In genomic region chr15:86611392-86612040, GRCh38 we compare ENCODE assay signal across 11 cellular contexts.
A peak's percentile ranks its signal among the peaks of the same experiment; 100 is the strongest.
DNase-seq lines count a peak whose midpoint lies in the region; ATAC-seq, FAIRE-seq and TF ChIP-seq lines count a peak whose summit lies in the region.
"Had no signal": no experiment of that assay in that cellular context is flagged by ENCODE, and none has a peak within 500 bp of the region (broad histone marks: within the 10 kb centered on the region; RNA-seq: fewer than 3 reads in every experiment).

No MANE protein-coding gene starts in this region.

- H3K9me3 ChIP-seq in skeletal muscle tissue (ENCODE audit: control insufficient read depth in 3 of 3, low read length in 3 of 3), result no peaks in the 10 kb centered on the region
- H3K9me3 ChIP-seq: neutrophil had no signal

- peak; percentile 80 for DNase-seq in activated CD4-positive, alpha-beta T cell treated with anti-CD3 and anti-CD28 coated beads, Interleukin-2, amount 10 ng/mL, durations not matched to agents 24 days and 14 days
- no peak for DNase-seq in activated CD4-positive, alpha-beta T cell treated with anti-CD3 and anti-CD28 coated beads for 1 hour
- DNase-seq in RKO (ENCODE audit: low spot score) (peak; percentile 46), epithelial cell of esophagus (ENCODE audit: low read depth) (peak; percentile 89), HEK293T (ENCODE audit: extremely low spot score) (no peak), RCC 7860 (ENCODE audit: low spot score) (no peak)
- DNase-seq: heart left ventricle, NCI-H1048 had no signal

- H3K27me3 ChIP-seq in skeletal muscle tissue (ENCODE audit: control insufficient read depth in 3 of 3, insufficient read depth in 3 of 3, low read length in 3 of 3), result no peaks in the 10 kb centered on the region
- H3K27me3 ChIP-seq: neutrophil had no signal

- no peak overlapping the region for H3K9ac ChIP-seq in skeletal muscle tissue (ENCODE audit: low read depth in 1 of 3, low read length in 3 of 3)

- ATAC-seq in GM18511 (IDR thresholded peaks at IDR 0.05; ENCODE audit: unreplicated experiment), result no peak
- ATAC-seq: heart left ventricle had no signal

- H3K4me3 ChIP-seq in epithelial cell of esophagus (ENCODE audit: low read length) (no peak overlapping the region), skeletal muscle tissue (ENCODE audit: low read length in 3 of 3) (no peak overlapping the region)
- H3K4me3 ChIP-seq: heart left ventricle had no signal

- POLR2A ChIA-PET in HEK293T (lab: Yijun Ruan, JAX), result no interaction called here

- no peak for FAIRE-seq in RCC 7860 (lab: Jason Lieb, UNC)

- H3K36me3 ChIP-seq in skeletal muscle tissue (ENCODE audit: control insufficient read depth in 3 of 3, insufficient read depth in 3 of 3, low read length in 3 of 3), result no peaks in the 10 kb centered on the region
- H3K36me3 ChIP-seq: heart left ventricle, neutrophil had no signal

- H3K27ac Mint-ChIP-seq in activated CD4-positive, alpha-beta T cell treated with anti-CD3 and anti-CD28 coated beads, Interleukin-2, amount 10 ng/mL, durations not matched to agents 24 days and 14 days, result peak overlapping the region; percentile 81

- H3K27me3 Mint-ChIP-seq in activated CD4-positive, alpha-beta T cell treated with anti-CD3 and anti-CD28 coated beads, Interleukin-2, amount 10 ng/mL, durations not matched to agents 24 days and 14 days, result no peaks in the 10 kb centered on the region

- CTCF ChIA-PET in HEK293T (lab: Yijun Ruan, JAX), result interaction anchor here (0.6 to 0.7 kb wide), 2 partner anchors 55 to 224 kb away, joined by 3 read pairs; no protein-coding TSS in a partner anchor

- peaks cover 22% of the 10 kb centered on the region for H3K9me3 Mint-ChIP-seq in activated CD4-positive, alpha-beta T cell treated with anti-CD3 and anti-CD28 coated beads, Interleukin-2, amount 10 ng/mL, durations not matched to agents 24 days and 14 days

- H3K27ac ChIP-seq in skeletal muscle tissue (ENCODE audit: low read depth, low read length), result peak overlapping the region; percentile 36
- H3K27ac ChIP-seq: heart left ventricle, neutrophil had no signal

- H3K36me3 Mint-ChIP-seq in activated CD4-positive, alpha-beta T cell treated with anti-CD3 and anti-CD28 coated beads, Interleukin-2, amount 10 ng/mL, durations not matched to agents 24 days and 14 days (ENCODE audit: low read depth), result peaks cover 9% of the 10 kb centered on the region

- TF ChIP-seq CTCF in epithelial cell of esophagus (IDR thresholded peaks at IDR 0.05; ENCODE audit: insufficient read depth, low read depth, low read length, missing control alignments), result no peak

- H3K4me3 Mint-ChIP-seq in activated CD4-positive, alpha-beta T cell treated with anti-CD3 and anti-CD28 coated beads, Interleukin-2, amount 10 ng/mL, durations not matched to agents 24 days and 14 days, result peak overlapping the region; percentile 49

- peaks cover 13 to 20% (median 13%) of the 10 kb centered on the region in 3 donors for H3K4me1 ChIP-seq in skeletal muscle tissue (ENCODE audit: control insufficient read depth in 3 of 3, insufficient read depth in 3 of 3, low read length in 3 of 3)
- H3K4me1 ChIP-seq: heart left ventricle had no signal

- intact Hi-C loops in activated CD4-positive, alpha-beta T cell treated with anti-CD3 and anti-CD28 coated beads, Interleukin-2, amount 10 ng/mL, durations not matched to agents 24 days and 14 days (cut with micrococcal nuclease), result loop anchor here (1.0 to 2.0 kb wide), 2 partner anchors 13 to 38 kb away; no protein-coding TSS in a partner anchor

- peaks cover 45% of the 10 kb centered on the region for H3K4me1 Mint-ChIP-seq in activated CD4-positive, alpha-beta T cell treated with anti-CD3 and anti-CD28 coated beads, Interleukin-2, amount 10 ng/mL, durations not matched to agents 24 days and 14 days

TF ChIP-seq in HEK293T, 16 proteins besides CTCF, POLR2A, EP300 and RAD21:
- TF ChIP-seq L3MBTL2 (conservative IDR thresholded peaks at IDR 0.05), result no peak
- no peak for TF ChIP-seq SP1 (IDR thresholded peaks at IDR 0.05)
- no peak for TF ChIP-seq TARDBP (IDR thresholded peaks at IDR 0.05)
- no peak for TF ChIP-seq CTBP1 (IDR thresholded peaks at IDR 0.05; ENCODE audit: borderline replicate concordance)
- TF ChIP-seq LEF1 (IDR thresholded peaks at IDR 0.05; ENCODE audit: borderline replicate concordance), result no peak
- no peak for TF ChIP-seq NFRKB (IDR thresholded peaks at IDR 0.05)
- no peak for TF ChIP-seq HDGF (IDR thresholded peaks at IDR 0.05; ENCODE audit: borderline replicate concordance)
- TF ChIP-seq SUZ12 (IDR thresholded peaks at IDR 0.05), result no peak
- TF ChIP-seq ARNT (IDR thresholded peaks at IDR 0.05), result no peak
- TF ChIP-seq ELF4 (IDR thresholded peaks at IDR 0.05), result no peak
- TF ChIP-seq FOXK2 (IDR thresholded peaks at IDR 0.05), result no peak
- TF ChIP-seq PKNOX1 (IDR thresholded peaks at IDR 0.05), result no peak
TF ChIP-seq in HEK293T: peak in this region for 0.

Comparison
In these comparisons a context has a peak if more than half of its experiments do, and no peak if none do; other contexts are left out.
1. DNase-seq: peak in activated CD4-positive, alpha-beta T cell treated with anti-CD3 and anti-CD28 coated beads, Interleukin-2, amount 10 ng/mL, durations not matched to agents 24 days and 14 days (single experiment), RKO (single experiment) and epithelial cell of esophagus (single experiment); none in activated CD4-positive, alpha-beta T cell treated with anti-CD3 and anti-CD28 coated beads for 1 hour (single experiment), HEK293T (single experiment) and RCC 7860 (single experiment).